ENCODE assay signal across 14 cellular contexts in the genomic region with DNA sequence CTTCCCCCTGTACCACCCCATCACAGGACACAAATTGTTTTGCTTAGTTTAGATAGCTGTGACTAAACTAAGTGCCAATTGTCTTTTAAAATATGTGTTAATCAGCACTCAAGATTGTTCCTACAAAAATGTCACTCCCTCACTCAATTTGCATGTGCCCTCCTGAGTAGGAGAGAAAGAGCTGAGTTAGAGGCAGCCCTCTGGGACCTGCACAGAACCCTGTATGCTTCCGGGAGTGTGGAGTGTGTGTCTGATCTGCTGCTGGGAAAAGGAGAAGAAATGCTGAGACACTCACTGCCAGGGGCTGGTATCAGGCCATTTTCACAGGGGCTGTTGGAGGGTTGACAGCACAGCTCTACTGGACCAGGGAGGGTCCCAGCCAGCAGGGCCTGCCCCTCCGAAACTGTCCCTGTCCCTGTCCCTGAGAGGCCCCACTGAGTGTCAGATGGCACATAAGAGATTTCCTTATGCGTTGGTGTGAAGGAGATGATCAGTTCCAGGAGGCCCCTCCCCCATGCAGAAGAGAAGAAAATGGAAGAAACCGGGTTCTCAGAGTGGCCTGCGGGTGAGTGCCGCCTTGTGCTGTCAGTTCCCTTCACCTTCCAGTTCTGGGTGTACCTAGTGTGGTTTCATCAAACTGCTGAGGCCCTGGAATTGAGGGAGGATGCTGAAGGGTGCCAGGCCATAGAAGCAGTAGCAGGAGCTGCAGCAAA.
"Had no signal": no experiment of that assay in that cellular context is flagged by ENCODE, and none has a peak within 500 bp of the region (broad histone marks: within the 10 kb centered on the region; RNA-seq: fewer than 3 reads in every experiment).

No MANE protein-coding gene starts in this region.

- H3K27me3 ChIP-seq: colonic mucosa, esophagus muscularis mucosa, testis, upper lobe of left lung had no signal

- H3K4me3 ChIP-seq: colonic mucosa, esophagus muscularis mucosa, testis, upper lobe of left lung had no signal

- H3K4me1 ChIP-seq: colonic mucosa, testis had no signal

- H3K27ac ChIP-seq: colonic mucosa, esophagus muscularis mucosa, testis, upper lobe of left lung had no signal

- H3K36me3 ChIP-seq: colonic mucosa, esophagus muscularis mucosa, upper lobe of left lung had no signal

- ATAC-seq: activated CD8-positive, alpha-beta memory T cell treated with anti-CD3 and anti-CD28 coated beads, Interleukin-2, amount 10 ng/mL, durations not matched to agents 7 days and 5 days; left ventricle myocardium superior; stimulated activated naive CD8-positive, alpha-beta T cell treated with anti-CD3 and anti-CD28 coated beads, Interleukin-15, amount 100 ng/mL, for 72 hours had no signal

- DNase-seq: activated CD4-positive, alpha-beta memory T cell treated with anti-CD3 and anti-CD28 coated beads for 36 hours; activated CD8-positive, alpha-beta memory T cell treated with anti-CD3 and anti-CD28 coated beads, Interleukin-2, amount 10 ng/mL, durations not matched to agents 7 days and 5 days; activated naive CD4-positive, alpha-beta T cell treated with anti-CD3 and anti-CD28 coated beads for 36 hours; activated T-cell treated with anti-CD3 and anti-CD28 coated beads, Interleukin-2, amount 50 U/mL, for 1 hour; colonic mucosa; kidney glomerular epithelial cell; left ventricle myocardium superior; stimulated activated CD4-positive, alpha-beta T cell treated with anti-CD3 and anti-CD28 coated beads, Interleukin-1b, Interleukin-23, amount 100 ng/mL, for 48 hours; stimulated activated naive CD8-positive, alpha-beta T cell treated with anti-CD3 and anti-CD28 coated beads, Interleukin-15, amount 100 ng/mL, for 72 hours; T-helper 1 cell; T1000; testis; upper lobe of left lung had no signal

- H3K9me3 ChIP-seq: colonic mucosa, esophagus muscularis mucosa, testis, upper lobe of left lung had no signal
